In the genomic region with DNA sequence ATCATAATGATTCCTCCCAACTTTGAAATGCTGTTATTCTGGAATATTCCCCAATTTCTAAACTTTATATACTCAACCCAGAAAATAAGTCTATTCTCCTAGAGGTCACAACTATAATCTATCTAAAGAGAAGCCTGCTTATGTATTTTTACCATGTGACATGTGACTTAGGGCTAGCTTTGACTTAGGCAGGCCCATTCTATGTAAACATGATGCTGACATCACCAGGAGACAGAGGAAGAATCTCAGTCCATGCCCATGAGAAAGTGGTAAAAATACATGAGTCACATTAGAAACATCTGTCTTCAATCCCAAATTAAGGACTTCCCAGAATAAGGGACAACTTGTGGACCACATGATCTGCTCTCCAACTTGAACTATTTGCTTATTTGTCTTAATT, we compare ENCODE assay signal across 16 cellular contexts.
DNase-seq lines count a peak whose midpoint lies in the region; ATAC-seq and TF ChIP-seq lines count a peak whose summit lies in the region.
"Had no signal": no experiment of that assay in that cellular context is flagged by ENCODE, and none has a peak within 500 bp of the region (broad histone marks: within the 10 kb centered on the region; RNA-seq: fewer than 3 reads in every experiment).

No MANE protein-coding gene starts in this region.

- H3K36me3 Mint-ChIP-seq in HFFc6 (ENCODE audit: low read depth) = no peaks in the 10 kb centered on the region
- no peaks in the 10 kb centered on the region for H3K36me3 Mint-ChIP-seq in activated CD4-positive, alpha-beta T cell treated with anti-CD3 and anti-CD28 coated beads, Interleukin-2, amount 10 ng/mL, durations not matched to agents 7 days and 5 days (ENCODE audit: low read depth)
- H3K36me3 Mint-ChIP-seq: activated naive CD8-positive, alpha-beta T cell treated with anti-CD3 and anti-CD28 coated beads for 36 hours; CD14-positive monocyte; memory B cell; stimulated activated effector memory CD8-positive, alpha-beta T cell treated with anti-CD3 and anti-CD28 coated beads, Interleukin-12 subunit alpha, Interleukin-12 subunit beta, amount 100 ng/mL, for 72 hours had no signal

- H3K4ac ChIP-seq in mesenchymal stem cell (ENCODE audit: low read depth in 1 of 2, low read length in 2 of 2) = no peak overlapping the region

- no peaks in the 10 kb centered on the region for H3K79me1 ChIP-seq in mesenchymal stem cell (replicated peaks; ENCODE audit: low read length, poor library complexity, severe bottlenecking)

- no peaks in the 10 kb centered on the region for H3K9me3 ChIP-seq in mesenchymal stem cell (ENCODE audit: control insufficient read depth, low read length)
- H3K9me3 ChIP-seq in WERI-Rb-1 (ENCODE audit: severe bottlenecking) = no peaks in the 10 kb centered on the region
- H3K9me3 ChIP-seq: pancreas had no signal

- no peak overlapping the region for H4K8ac ChIP-seq in mesenchymal stem cell (ENCODE audit: low read length)

- no peak overlapping the region for H2BK5ac ChIP-seq in mesenchymal stem cell (ENCODE audit: low read depth, low read length, poor library complexity, severe bottlenecking)

- POLR2A ChIA-PET in activated CD4-positive, alpha-beta T cell treated with anti-CD3 and anti-CD28 coated beads, Interleukin-2, amount 10 ng/mL, durations not matched to agents 7 days and 5 days (lab: Charles Lee) = no interaction called here

- H3K14ac ChIP-seq in mesenchymal stem cell (ENCODE audit: low read length in 2 of 2) = no peak overlapping the region

- no peak overlapping the region for H3K18ac ChIP-seq in mesenchymal stem cell (ENCODE audit: low read depth in 1 of 2, low read length in 2 of 2)

- H3K4me1 Mint-ChIP-seq in HFFc6 (ENCODE audit: low read depth) = peaks cover 50% of the 10 kb centered on the region
- no peaks in the 10 kb centered on the region for H3K4me1 Mint-ChIP-seq in activated CD4-positive, alpha-beta T cell treated with anti-CD3 and anti-CD28 coated beads, Interleukin-2, amount 10 ng/mL, durations not matched to agents 7 days and 5 days
- H3K4me1 Mint-ChIP-seq: activated naive CD8-positive, alpha-beta T cell treated with anti-CD3 and anti-CD28 coated beads for 36 hours; CD14-positive monocyte; memory B cell; stimulated activated effector memory CD8-positive, alpha-beta T cell treated with anti-CD3 and anti-CD28 coated beads, Interleukin-12 subunit alpha, Interleukin-12 subunit beta, amount 100 ng/mL, for 72 hours had no signal

- no peak overlapping the region for H3K4me2 ChIP-seq in mesenchymal stem cell (ENCODE audit: low read length, poor library complexity, severe bottlenecking)

- no peak for ATAC-seq in GM21529 (IDR thresholded peaks at IDR 0.05; ENCODE audit: unreplicated experiment)
- ATAC-seq: stimulated activated effector memory CD8-positive, alpha-beta T cell treated with anti-CD3 and anti-CD28 coated beads, Interleukin-12 subunit alpha, Interleukin-12 subunit beta, amount 100 ng/mL, for 72 hours had no signal

- no peak overlapping the region for H3K27ac ChIP-seq in mesenchymal stem cell (ENCODE audit: low read length, poor library complexity, severe bottlenecking)
- no peak overlapping the region for H3K27ac ChIP-seq in WERI-Rb-1
- H3K27ac ChIP-seq: pancreas had no signal

- H3K23ac ChIP-seq in mesenchymal stem cell (ENCODE audit: low read length in 2 of 2) = no peak overlapping the region

- no peak overlapping the region for H2AFZ ChIP-seq in mesenchymal stem cell (ENCODE audit: low read depth, low read length)

- CTCF ChIA-PET in activated CD4-positive, alpha-beta T cell treated with anti-CD3 and anti-CD28 coated beads, Interleukin-2, amount 10 ng/mL, durations not matched to agents 7 days and 5 days (lab: Charles Lee) = interaction anchor here (1.2 kb wide), 1 partner anchor 13 kb away, joined by 3 read pairs; no protein-coding TSS in a partner anchor

- H3K36me3 ChIP-seq in mesenchymal stem cell (ENCODE audit: control insufficient read depth in 1 of 2, insufficient read depth in 2 of 2, low read depth in 1 of 2, low read length in 2 of 2) (no peaks in the 10 kb centered on the region), WERI-Rb-1 (no peaks in the 10 kb centered on the region)
- H3K36me3 ChIP-seq: pancreas had no signal

- no peak overlapping the region for H3K4me3 Mint-ChIP-seq in HFFc6
- H3K4me3 Mint-ChIP-seq in activated CD4-positive, alpha-beta T cell treated with anti-CD3 and anti-CD28 coated beads, Interleukin-2, amount 10 ng/mL, durations not matched to agents 7 days and 5 days = no peak overlapping the region
- H3K4me3 Mint-ChIP-seq: activated naive CD8-positive, alpha-beta T cell treated with anti-CD3 and anti-CD28 coated beads for 36 hours; CD14-positive monocyte; memory B cell; stimulated activated effector memory CD8-positive, alpha-beta T cell treated with anti-CD3 and anti-CD28 coated beads, Interleukin-12 subunit alpha, Interleukin-12 subunit beta, amount 100 ng/mL, for 72 hours had no signal

- H3K27me3 Mint-ChIP-seq in HFFc6 (ENCODE audit: insufficient read depth) = no peaks in the 10 kb centered on the region; the same call in 1 of the 2 replicates
- H3K27me3 Mint-ChIP-seq in activated CD4-positive, alpha-beta T cell treated with anti-CD3 and anti-CD28 coated beads, Interleukin-2, amount 10 ng/mL, durations not matched to agents 7 days and 5 days = no peaks in the 10 kb centered on the region
- H3K27me3 Mint-ChIP-seq: activated naive CD8-positive, alpha-beta T cell treated with anti-CD3 and anti-CD28 coated beads for 36 hours had no signal

- no peaks in the 10 kb centered on the region for H3K4me1 ChIP-seq in mesenchymal stem cell (ENCODE audit: control insufficient read depth, insufficient read depth, low read depth, low read length)
- H3K4me1 ChIP-seq: pancreas had no signal

- no peaks in the 10 kb centered on the region for H3K27me3 ChIP-seq in mesenchymal stem cell (ENCODE audit: control insufficient read depth in 1 of 2, insufficient read depth in 1 of 2, low read length in 2 of 2)
- no peaks in the 10 kb centered on the region for H3K27me3 ChIP-seq in WERI-Rb-1 (ENCODE audit: insufficient read depth, low read depth, severe bottlenecking)
- H3K27me3 ChIP-seq: pancreas had no signal

- peak overlapping the region; percentile 69 for H3K27ac Mint-ChIP-seq in HFFc6
- H3K27ac Mint-ChIP-seq in activated CD4-positive, alpha-beta T cell treated with anti-CD3 and anti-CD28 coated beads, Interleukin-2, amount 10 ng/mL, durations not matched to agents 7 days and 5 days = no peak overlapping the region
- H3K27ac Mint-ChIP-seq: activated naive CD8-positive, alpha-beta T cell treated with anti-CD3 and anti-CD28 coated beads for 36 hours; CD14-positive monocyte; memory B cell; stimulated activated effector memory CD8-positive, alpha-beta T cell treated with anti-CD3 and anti-CD28 coated beads, Interleukin-12 subunit alpha, Interleukin-12 subunit beta, amount 100 ng/mL, for 72 hours had no signal

- no peak overlapping the region for H2BK120ac ChIP-seq in mesenchymal stem cell (ENCODE audit: low read depth, low read length)

- no peak overlapping the region for H4K91ac ChIP-seq in mesenchymal stem cell (ENCODE audit: low read length)

- peak; percentile 71 for DNase-seq in AG08395 (ENCODE audit: low spot score)
- DNase-seq in HFFc6 = peak; percentile 74
- DNase-seq in brain pericyte (ENCODE audit: low read depth, low spot score) = peak; percentile 37
- DNase-seq in mesenchymal stem cell = peak; percentile 76
- DNase-seq in activated CD4-positive, alpha-beta T cell treated with anti-CD3 and anti-CD28 coated beads, Interleukin-2, amount 10 ng/mL, durations not matched to agents 7 days and 5 days = no peak
- no peak for DNase-seq in NK-92 (lab: John Stamatoyannopoulos, UW; ENCODE audit: unreplicated experiment)
- DNase-seq in WERI-Rb-1 = no peak
- DNase-seq: activated naive CD8-positive, alpha-beta T cell treated with anti-CD3 and anti-CD28 coated beads for 36 hours; effector memory CD4-positive, alpha-beta T cell; NCI-H510A treated with DMSO at 0.1 percent for 48 hours; pancreas; SIG-M5 had no signal

- H2BK12ac ChIP-seq in mesenchymal stem cell (ENCODE audit: low read length in 2 of 2) = no peak overlapping the region

- H3K9me3 Mint-ChIP-seq in HFFc6 = no peaks in the 10 kb centered on the region
- peaks cover 3% of the 10 kb centered on the region for H3K9me3 Mint-ChIP-seq in activated CD4-positive, alpha-beta T cell treated with anti-CD3 and anti-CD28 coated beads, Interleukin-2, amount 10 ng/mL, durations not matched to agents 7 days and 5 days

- no peak overlapping the region for H2AK5ac ChIP-seq in mesenchymal stem cell (ENCODE audit: low read length, severe bottlenecking)

- no peak overlapping the region for H3K4me3 ChIP-seq in mesenchymal stem cell (ENCODE audit: insufficient read depth in 1 of 2, low read depth in 1 of 2, low read length in 2 of 2)
- no peak overlapping the region for H3K4me3 ChIP-seq in WERI-Rb-1 (ENCODE audit: low read depth, low read length)
- H3K4me3 ChIP-seq: pancreas had no signal

- peak overlapping the region; percentile 29 for H3K9ac ChIP-seq in mesenchymal stem cell (ENCODE audit: low read length)

- H2BK15ac ChIP-seq in mesenchymal stem cell (ENCODE audit: low read depth, poor library complexity, severe bottlenecking) = no peak overlapping the region

- TF ChIP-seq CTCF in HFFc6 (IDR thresholded peaks at IDR 0.05) (no peak; the same call in 1 of the 2 replicates), WERI-Rb-1 (IDR thresholded peaks at IDR 0.05; ENCODE audit: low read depth, low read length) (no peak)

Comparison
In these comparisons a context has a peak if more than half of its experiments do, and no peak if none do; other contexts are left out.
1. DNase-seq: peak in AG08395 (single experiment), HFFc6 (single experiment), brain pericyte (single experiment) and mesenchymal stem cell (single experiment); none in activated CD4-positive, alpha-beta T cell treated with anti-CD3 and anti-CD28 coated beads, Interleukin-2, amount 10 ng/mL, durations not matched to agents 7 days and 5 days (single experiment), NK-92 (single experiment) and WERI-Rb-1 (single experiment).